In the genomic region with DNA sequence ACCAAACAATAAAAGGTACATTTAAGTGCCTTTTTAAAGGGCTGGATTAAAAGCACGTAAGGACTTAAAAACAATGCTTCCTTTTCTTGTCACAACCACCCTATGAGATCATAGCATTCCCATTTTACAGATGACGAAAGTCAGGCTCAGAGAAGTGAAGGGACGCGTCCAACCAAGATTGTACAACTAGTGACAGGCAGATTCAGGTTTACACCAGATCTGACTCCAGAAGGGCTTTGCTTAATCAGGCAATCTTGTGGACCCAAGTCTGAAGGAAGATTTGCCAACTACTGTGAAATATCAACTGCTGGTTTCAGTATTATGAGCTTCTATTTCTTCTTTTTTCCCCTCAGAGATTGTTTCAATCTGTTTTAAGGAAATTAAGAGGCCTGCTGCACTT, we compare ENCODE assay signal across 2 cellular contexts.
TF ChIP-seq lines count a peak whose summit lies in the region.

No MANE protein-coding gene starts in this region.

TF ChIP-seq in H1, 55 proteins besides CTCF, POLR2A, EP300 and RAD21 (continued from another document):
- no peak for TF ChIP-seq RFX5 (IDR thresholded peaks at IDR 0.05; ENCODE audit: borderline replicate concordance, low read depth, low read length)
- no peak for TF ChIP-seq RXRA (IDR thresholded peaks at IDR 0.05; ENCODE audit: insufficient read depth, low read depth, low read length)
- TF ChIP-seq NRF1 (IDR thresholded peaks at IDR 0.05; ENCODE audit: low read depth, low read length): no peak
- TF ChIP-seq SP4 (IDR thresholded peaks at IDR 0.05; ENCODE audit: low read length): no peak
- TF ChIP-seq JUND (IDR thresholded peaks at IDR 0.05; ENCODE audit: low read length): no peak
- no peak for TF ChIP-seq BACH1 (IDR thresholded peaks at IDR 0.05; ENCODE audit: low read length)

TF ChIP-seq in SK-N-SH treated with all-trans-retinoic acid at 6 μM for 48 hours, 23 proteins besides CTCF, POLR2A, EP300 and RAD21:
- TF ChIP-seq, protein P1, sequence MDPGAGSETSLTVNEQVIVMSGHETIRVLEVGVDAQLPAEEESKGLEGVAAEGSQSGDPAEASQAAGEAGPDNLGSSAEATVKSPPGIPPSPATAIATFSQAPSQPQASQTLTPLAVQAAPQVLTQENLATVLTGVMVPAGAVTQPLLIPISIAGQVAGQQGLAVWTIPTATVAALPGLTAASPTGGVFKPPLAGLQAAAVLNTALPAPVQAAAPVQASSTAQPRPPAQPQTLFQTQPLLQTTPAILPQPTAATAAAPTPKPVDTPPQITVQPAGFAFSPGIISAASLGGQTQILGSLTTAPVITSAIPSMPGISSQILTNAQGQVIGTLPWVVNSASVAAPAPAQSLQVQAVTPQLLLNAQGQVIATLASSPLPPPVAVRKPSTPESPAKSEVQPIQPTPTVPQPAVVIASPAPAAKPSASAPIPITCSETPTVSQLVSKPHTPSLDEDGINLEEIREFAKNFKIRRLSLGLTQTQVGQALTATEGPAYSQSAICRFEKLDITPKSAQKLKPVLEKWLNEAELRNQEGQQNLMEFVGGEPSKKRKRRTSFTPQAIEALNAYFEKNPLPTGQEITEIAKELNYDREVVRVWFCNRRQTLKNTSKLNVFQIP (CRISPR knock-in tag; IDR thresholded peaks at IDR 0.05; ENCODE audit: borderline replicate concordance, low read depth): no peak
- TF ChIP-seq ZNF8 (CRISPR knock-in tag; IDR thresholded peaks at IDR 0.05) (no peak), TSHZ2 (CRISPR knock-in tag; IDR thresholded peaks at IDR 0.05) (no peak), ARNTL (CRISPR knock-in tag; IDR thresholded peaks at IDR 0.05; ENCODE audit: borderline replicate concordance, low read depth) (no peak), RARB (CRISPR knock-in tag; IDR thresholded peaks at IDR 0.05) (no peak), ZNF565 (CRISPR knock-in tag; conservative IDR thresholded peaks at IDR 0.05; ENCODE audit: low read depth) (no peak), ZFP30 (CRISPR knock-in tag; IDR thresholded peaks at IDR 0.05) (no peak), ZFP3 (CRISPR knock-in tag; IDR thresholded peaks at IDR 0.05) (no peak), ZNF70 (CRISPR knock-in tag; IDR thresholded peaks at IDR 0.05) (no peak), PATZ1 (CRISPR knock-in tag; IDR thresholded peaks at IDR 0.05; ENCODE audit: borderline replicate concordance) (no peak), TOX (CRISPR knock-in tag; IDR thresholded peaks at IDR 0.05; ENCODE audit: borderline replicate concordance) (no peak)
TF ChIP-seq in SK-N-SH treated with all-trans-retinoic acid at 6 μM for 48 hours: peak in this region for 0.
